Comparison of ENCODE assay signal across 1 cellular context in genomic region chr17:67996301-67997171, GRCh38.
A peak's percentile ranks its signal among the peaks of the same experiment; 100 is the strongest.
TF ChIP-seq lines count a peak whose summit lies in the region.

Gene C17orf58, minus strand, starts transcription at chr17:67996469. Its CDS starts 271 bp downstream, at chr17:67996198.

TF ChIP-seq in H1, 55 proteins besides CTCF, POLR2A, EP300 and RAD21:
- peak; percentile 67 for TF ChIP-seq MAX (IDR thresholded peaks at IDR 0.05)
- peak; percentile 57 for TF ChIP-seq E2F6 (IDR thresholded peaks at IDR 0.05)
